ENCODE assay signal across 31 cellular contexts in the genomic region with DNA sequence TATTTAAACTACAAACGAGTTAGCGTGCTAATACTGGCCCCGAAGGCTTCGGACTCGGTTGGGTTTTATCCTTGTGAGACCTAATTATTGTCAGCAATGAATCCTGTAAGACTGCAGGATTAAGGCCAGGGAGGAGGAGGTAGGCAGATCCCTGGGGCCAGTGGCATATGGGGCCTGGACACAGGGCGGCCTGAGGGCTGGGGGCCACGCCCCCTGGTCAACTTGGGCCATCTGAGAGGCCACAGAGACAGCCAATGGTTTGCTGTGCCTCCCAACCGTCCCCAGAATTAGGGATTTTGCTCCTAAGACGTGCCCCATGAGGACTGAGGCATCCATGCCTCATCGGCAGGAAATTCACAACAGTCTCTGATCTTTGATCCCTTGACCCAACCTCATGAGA. TPM values are rescaled to one million over a fixed set of nuclear protein-coding genes. Genes with fewer than 3 reads are reported as not detected.
"Had no signal": no experiment of that assay in that cellular context is flagged by ENCODE, and none has a peak within 500 bp of the region (broad histone marks: within the 10 kb centered on the region; RNA-seq: fewer than 3 reads in every experiment).

No MANE protein-coding gene starts in this region.

- H3K4me2 ChIP-seq: KMS-11 had no signal

- H3K4me1 ChIP-seq: SJCRH30 had no signal

- H3K27ac Mint-ChIP-seq: activated CD4-positive, alpha-beta memory T cell treated with anti-CD3 and anti-CD28 coated beads for 36 hours; activated naive CD8-positive, alpha-beta T cell treated with anti-CD3 and anti-CD28 coated beads for 36 hours had no signal

- H3K4me3 Mint-ChIP-seq: activated CD4-positive, alpha-beta memory T cell treated with anti-CD3 and anti-CD28 coated beads for 36 hours; activated naive CD8-positive, alpha-beta T cell treated with anti-CD3 and anti-CD28 coated beads for 36 hours; central memory CD8-positive, alpha-beta T cell had no signal

- H3K27me3 ChIP-seq: cardiac muscle cell had no signal

- H3K4me1 Mint-ChIP-seq: activated naive CD8-positive, alpha-beta T cell treated with anti-CD3 and anti-CD28 coated beads for 36 hours; central memory CD8-positive, alpha-beta T cell had no signal

- H3K9ac ChIP-seq: KMS-11 had no signal

- H3K36me3 Mint-ChIP-seq: activated CD4-positive, alpha-beta memory T cell treated with anti-CD3 and anti-CD28 coated beads for 36 hours; activated naive CD8-positive, alpha-beta T cell treated with anti-CD3 and anti-CD28 coated beads for 36 hours had no signal

- H3K9me3 Mint-ChIP-seq: activated CD4-positive, alpha-beta memory T cell treated with anti-CD3 and anti-CD28 coated beads for 36 hours; activated naive CD8-positive, alpha-beta T cell treated with anti-CD3 and anti-CD28 coated beads for 36 hours; central memory CD8-positive, alpha-beta T cell had no signal

- H3K9me3 ChIP-seq: SJCRH30 had no signal

- H3K4me3 ChIP-seq: cardiac muscle cell, SJCRH30, SK-N-MC had no signal

- H3K27me3 Mint-ChIP-seq: activated CD4-positive, alpha-beta memory T cell treated with anti-CD3 and anti-CD28 coated beads for 36 hours; activated naive CD8-positive, alpha-beta T cell treated with anti-CD3 and anti-CD28 coated beads for 36 hours had no signal

- ATAC-seq: Panc1 had no signal

- H3K36me3 ChIP-seq: cardiac muscle cell, SJCRH30 had no signal

- DNase-seq: activated CD4-positive, alpha-beta memory T cell treated with anti-CD3 and anti-CD28 coated beads for 36 hours; activated CD4-positive, alpha-beta T cell treated with anti-CD3 and anti-CD28 coated beads for 4 hours; activated CD4-positive, alpha-beta T cell treated with anti-CD3 and anti-CD28 coated beads, Interleukin-2, amount 50 U/mL, for 1 hour; activated CD8-positive, alpha-beta memory T cell treated with anti-CD3 and anti-CD28 coated beads, Interleukin-2, amount 50 U/mL, for 4 hours; activated effector memory CD4-positive, alpha-beta T cell treated with Interleukin-2 at 50 U/mL for 16 hours; activated naive CD4-positive, alpha-beta T cell treated with anti-CD3 and anti-CD28 coated beads, Interleukin-2, amount 50 U/mL, for 16 hours; activated naive CD8-positive, alpha-beta T cell treated with anti-CD3 and anti-CD28 coated beads for 36 hours; activated T-cell treated with anti-CD3 and anti-CD28 coated beads, Interleukin-2, amount 50 U/mL, for 48 hours; amniotic stem cell; aorta; MM.1S; NCI-H1092; NCI-H146; NCI-H187 treated with DMSO at 0.1 percent for 48 hours; NCI-H2081; NCI-H2171 treated with DMSO at 0.1 percent for 48 hours; NCI-H2227 treated with DMSO at 0.1 percent for 48 hours; NCI-H446; NCI-H510A treated with DMSO at 0.1 percent for 48 hours; NCI-H526 treated with DMSO at 0.1 percent for 48 hours; NCI-H774; SHP77; SJCRH30; T1000 had no signal

- H3K27ac ChIP-seq: cardiac muscle cell, KMS-11, SJCRH30, SK-N-MC had no signal

RNA-seq across cellular contexts. Expression of a gene that starts 31.1 kb away (rescaled TPM):
- total RNA-seq: LHCN-M2, RPMI7951 had no signal
- polyA plus RNA-seq: aorta had no signal
